8 cellular contexts compared by ENCODE assay signal in genomic region chr2:230411484-230412368, GRCh38. TPM values are rescaled to one million over a fixed set of nuclear protein-coding genes. Genes with fewer than 3 reads are reported as not detected.
DNase-seq lines count a peak whose midpoint lies in the region; ATAC-seq and TF ChIP-seq lines count a peak whose summit lies in the region.

No MANE protein-coding gene starts in this region.

- no peaks in the 10 kb centered on the region for H3K27me3 ChIP-seq in lower lobe of right lung (ENCODE audit: low read depth)

- no peaks in the 10 kb centered on the region for H3K27me3 Mint-ChIP-seq in activated CD4-positive, alpha-beta T cell treated with anti-CD3 and anti-CD28 coated beads, Interleukin-2, amount 10 ng/mL, durations not matched to agents 7 days and 5 days

- no peaks in the 10 kb centered on the region for H3K9me3 ChIP-seq in lower lobe of right lung

- H3K36me3 Mint-ChIP-seq in activated CD4-positive, alpha-beta T cell treated with anti-CD3 and anti-CD28 coated beads, Interleukin-2, amount 10 ng/mL, durations not matched to agents 7 days and 5 days (ENCODE audit: low read depth): peaks cover 39% of the 10 kb centered on the region

- ATAC-seq in GM18498 (IDR thresholded peaks at IDR 0.05; ENCODE audit: unreplicated experiment) (peak; percentile 50), HG02840 (IDR thresholded peaks at IDR 0.05; ENCODE audit: low FRiP score, unreplicated experiment) (peak; percentile 48), lower lobe of right lung (peak; percentile 88 to 90)

- CTCF ChIA-PET in activated CD4-positive, alpha-beta T cell treated with anti-CD3 and anti-CD28 coated beads, Interleukin-2, amount 10 ng/mL, durations not matched to agents 7 days and 5 days (lab: Charles Lee): interaction anchor here (1.0 to 1.4 kb wide), 2 partner anchors 12 to 253 kb away, joined by 3 to 4 read pairs; no protein-coding TSS in a partner anchor

- intact Hi-C loops in lower lobe of right lung (cut with DNase I): no loop called here

- peaks cover 83% of the 10 kb centered on the region for H3K4me1 Mint-ChIP-seq in activated CD4-positive, alpha-beta T cell treated with anti-CD3 and anti-CD28 coated beads, Interleukin-2, amount 10 ng/mL, durations not matched to agents 7 days and 5 days

- H3K9me3 Mint-ChIP-seq in activated CD4-positive, alpha-beta T cell treated with anti-CD3 and anti-CD28 coated beads, Interleukin-2, amount 10 ng/mL, durations not matched to agents 7 days and 5 days: peaks cover 8% of the 10 kb centered on the region

- H3K36me3 ChIP-seq in lower lobe of right lung: no peaks in the 10 kb centered on the region

- H3K27ac ChIP-seq in lower lobe of right lung: peak overlapping the region; percentile 92

- peaks cover 56% of the 10 kb centered on the region for H3K4me1 ChIP-seq in lower lobe of right lung

- POLR2A ChIA-PET in activated CD4-positive, alpha-beta T cell treated with anti-CD3 and anti-CD28 coated beads, Interleukin-2, amount 10 ng/mL, durations not matched to agents 7 days and 5 days (lab: Charles Lee): interaction anchor here (0.9 kb wide), 1 partner anchor 85 kb away, joined by 5 read pairs; the partner anchor contains the start of gene SP140L

- peak overlapping the region; percentile 67 for H3K4me3 ChIP-seq in lower lobe of right lung

- peak overlapping the region; percentile 97 for H3K4me3 Mint-ChIP-seq in activated CD4-positive, alpha-beta T cell treated with anti-CD3 and anti-CD28 coated beads, Interleukin-2, amount 10 ng/mL, durations not matched to agents 7 days and 5 days

- peak overlapping the region; percentile 100 for H3K27ac Mint-ChIP-seq in activated CD4-positive, alpha-beta T cell treated with anti-CD3 and anti-CD28 coated beads, Interleukin-2, amount 10 ng/mL, durations not matched to agents 7 days and 5 days

- peak; percentile 51 for DNase-seq in A172 (ENCODE audit: low spot score)
- peak; percentile 27 for DNase-seq in NCI-H2227 treated with DMSO at 0.1 percent for 48 hours (lab: John Stamatoyannopoulos, UW)
- DNase-seq in activated CD4-positive, alpha-beta T cell treated with anti-CD3 and anti-CD28 coated beads, Interleukin-2, amount 10 ng/mL, durations not matched to agents 7 days and 5 days: peak; percentile 75
- DNase-seq in effector CD4-positive, alpha-beta T cell: peak; percentile 56
- peak; percentile 76 for DNase-seq in lower lobe of right lung
- DNase-seq in stimulated activated CD4-positive, alpha-beta T cell treated with anti-CD3 and anti-CD28 coated beads, TNF-alpha, amount 100 ng/mL, for 4 hours (ENCODE audit: low read depth in 3 of 3): peak in 2 of 3 experiments; percentile 31 to 36

- no peak for TF ChIP-seq CTCF in lower lobe of right lung (IDR thresholded peaks at IDR 0.05)

RNA-seq across cellular contexts. Expression of gene SP100, which starts 4.3 kb away (rescaled TPM):
- 60.7 and 66.5 TPM in 2 replicates for total RNA-seq in A172 (2014; rRNA removed; shearing (Covaris generic))
- 100 to 1,000 TPM; 364 to 392 TPM for total RNA-seq in activated CD4-positive, alpha-beta T cell treated with anti-CD3 and anti-CD28 coated beads, Interleukin-2, amount 10 ng/mL, durations not matched to agents 7 days and 5 days
- total RNA-seq in lower lobe of right lung: 162 TPM

Comparison
In these comparisons a context has a peak if more than half of its experiments do, and no peak if none do; other contexts are left out.
1. Peak in every context shown above with its lines: DNase-seq, ATAC-seq, H3K4me3 ChIP-seq and H3K27ac ChIP-seq.